In the genomic region with DNA sequence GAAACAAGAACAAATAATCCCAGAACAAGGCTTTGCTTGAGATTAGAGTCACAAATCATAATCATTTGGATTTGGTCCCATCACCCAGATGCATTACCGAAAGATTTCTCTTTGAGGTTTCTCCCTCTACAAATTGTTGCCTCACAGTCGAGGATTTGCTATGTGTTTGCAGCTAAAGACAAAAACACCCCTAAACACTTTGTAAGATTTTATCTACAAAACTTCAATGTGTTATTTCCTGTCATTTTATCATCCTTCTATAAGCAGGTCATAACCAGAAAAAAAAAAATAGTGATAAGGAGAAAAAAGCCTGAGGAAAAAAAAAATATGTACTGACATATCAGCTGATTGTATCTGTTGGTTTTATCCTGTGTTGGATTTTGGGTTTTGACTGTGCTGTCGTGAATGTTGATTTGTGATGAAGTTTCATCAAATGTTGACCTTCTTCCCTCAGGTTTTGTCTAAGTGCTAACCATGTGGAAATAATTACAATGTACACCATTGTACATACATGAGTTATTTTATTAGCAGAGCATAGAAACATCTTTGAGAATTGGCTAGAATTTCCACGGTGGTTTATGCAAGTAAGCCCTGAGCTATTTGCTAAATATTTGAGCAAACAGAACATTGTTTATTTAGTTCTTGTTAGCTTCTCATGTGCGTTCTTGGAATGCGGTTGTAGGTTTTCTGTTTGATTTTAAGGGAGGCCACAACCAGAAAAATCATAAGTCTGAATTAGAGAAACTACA, we compare ENCODE assay signal across 13 cellular contexts.
DNase-seq lines count a peak whose midpoint lies in the region; ATAC-seq and TF ChIP-seq lines count a peak whose summit lies in the region.
"Had no signal": no experiment of that assay in that cellular context is flagged by ENCODE, and none has a peak within 500 bp of the region (broad histone marks: within the 10 kb centered on the region; RNA-seq: fewer than 3 reads in every experiment).

No MANE protein-coding gene starts in this region.

- no peak for TF ChIP-seq CTCF in fibroblast of lung (conservative IDR thresholded peaks at IDR 0.05 in 1 of 2, IDR thresholded peaks at IDR 0.05 in 1 of 2; ENCODE audit: low read depth in 1 of 2, low read length in 2 of 2)

- H3K36me3 ChIP-seq in fibroblast of lung (ENCODE audit: control insufficient read depth, insufficient read depth, low read length), result no peaks in the 10 kb centered on the region

- H3K4me1 ChIP-seq in fibroblast of lung (ENCODE audit: control insufficient read depth, extremely low read depth, insufficient read depth, low read length), result no peaks in the 10 kb centered on the region

- DNase-seq in GM04503 (ENCODE audit: low read depth) (peak; percentile 31), NCI-H526 treated with DMSO at 0.1 percent for 48 hours (lab: John Stamatoyannopoulos, UW) (peak; percentile 85), fibroblast of lung (ENCODE audit: low read depth in 2 of 2) (peak; percentile 65 to 74), skeletal muscle cell (ENCODE audit: low read depth) (peak; percentile 56), nucleus accumbens (lab: John Stamatoyannopoulos, UW) (no peak), hypothalamus (lab: John Stamatoyannopoulos, UW) (no peak)
- DNase-seq: aorta, DMS79 treated with DMSO at 0.1 percent for 48 hours, naive B cell, NCI-H1694 had no signal

- H3K9me3 ChIP-seq in fibroblast of lung (ENCODE audit: control insufficient read depth, insufficient read depth, low read depth, low read length), result no peaks in the 10 kb centered on the region

- no peaks in the 10 kb centered on the region for H3K79me2 ChIP-seq in fibroblast of lung (ENCODE audit: control insufficient read depth, insufficient read depth, low read length)

- H2AFZ ChIP-seq in fibroblast of lung (ENCODE audit: low read length), result no peak overlapping the region

- no peak overlapping the region for H3K9ac ChIP-seq in fibroblast of lung (ENCODE audit: insufficient read depth, low read length)

- ATAC-seq in GM19328 (IDR thresholded peaks at IDR 0.05; ENCODE audit: unreplicated experiment), result no peak
- ATAC-seq in GM21529 (IDR thresholded peaks at IDR 0.05; ENCODE audit: unreplicated experiment), result no peak
- ATAC-seq: HCT116 had no signal

- H3K27ac ChIP-seq in fibroblast of lung (ENCODE audit: insufficient read depth, low read length), result no peak overlapping the region

- H3K4me3 ChIP-seq in fibroblast of lung (replicated peaks in 1 of 4; ENCODE audit: control extremely low read depth in 1 of 4, insufficient read depth in 1 of 4, low read depth in 3 of 4, low read length in 4 of 4) (no peak overlapping the region), skeletal muscle cell (ENCODE audit: low read depth, low read length) (no peak overlapping the region)

- H4K20me1 ChIP-seq in fibroblast of lung (ENCODE audit: control insufficient read depth, extremely low read depth, insufficient read depth, low read length), result no peaks in the 10 kb centered on the region

- H3K27me3 ChIP-seq in fibroblast of lung (ENCODE audit: control insufficient read depth, insufficient read depth, low read length), result no peaks in the 10 kb centered on the region

- no peak overlapping the region for H3K4me2 ChIP-seq in fibroblast of lung (ENCODE audit: extremely low read depth, insufficient read depth, low read length)

Comparison
In these comparisons a context has a peak if more than half of its experiments do, and no peak if none do; other contexts are left out.
1. DNase-seq: peak in GM04503 (single experiment), NCI-H526 treated with DMSO at 0.1 percent for 48 hours (single experiment), fibroblast of lung (2 of 2) and skeletal muscle cell (single experiment); none in nucleus accumbens (0 of 56) and hypothalamus (0 of 51).